Comparison of ENCODE assay signal across 8 cellular contexts in the genomic region with DNA sequence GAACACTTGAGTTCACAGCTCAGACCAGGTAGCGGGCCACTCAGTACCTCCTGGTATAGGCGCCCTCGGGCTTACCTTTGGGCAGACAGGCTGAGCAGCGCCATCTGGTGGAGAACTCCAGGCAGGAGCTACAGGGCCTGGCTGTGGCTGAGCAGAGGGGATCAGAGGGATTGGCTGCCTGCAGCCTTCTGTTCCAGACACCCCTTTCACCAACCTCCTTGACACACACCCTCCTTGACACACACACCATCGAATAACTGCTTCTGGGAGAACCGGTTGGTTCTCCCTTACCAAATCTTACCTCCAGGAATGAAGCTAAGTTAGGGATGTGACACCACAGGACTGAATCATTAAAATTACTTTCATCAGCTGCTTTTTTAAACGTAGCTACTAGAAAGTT. TPM values are rescaled to one million over a fixed set of nuclear protein-coding genes. Genes with fewer than 3 reads are reported as not detected.
DNase-seq lines count a peak whose midpoint lies in the region; ATAC-seq and TF ChIP-seq lines count a peak whose summit lies in the region.

No MANE protein-coding gene starts in this region.

- H3K4me1 Mint-ChIP-seq in nephron progenitor cell, result peaks cover 86% of the 10 kb centered on the region
- H3K4me1 Mint-ChIP-seq in stimulated activated naive CD8-positive, alpha-beta T cell treated with anti-CD3 and anti-CD28 coated beads, Interleukin-15, amount 100 ng/mL, for 72 hours, result no peaks in the 10 kb centered on the region

- H3K36me3 Mint-ChIP-seq in nephron progenitor cell (ENCODE audit: low read depth), result peaks cover 49% of the 10 kb centered on the region

- no peaks in the 10 kb centered on the region for H3K9me3 Mint-ChIP-seq in nephron progenitor cell
- H3K9me3 Mint-ChIP-seq in stimulated activated naive CD8-positive, alpha-beta T cell treated with anti-CD3 and anti-CD28 coated beads, Interleukin-15, amount 100 ng/mL, for 72 hours, result no peaks in the 10 kb centered on the region

- H3K27me3 Mint-ChIP-seq in nephron progenitor cell (ENCODE audit: low read depth, poor library complexity), result no peaks in the 10 kb centered on the region
- H3K27me3 Mint-ChIP-seq in stimulated activated naive CD8-positive, alpha-beta T cell treated with anti-CD3 and anti-CD28 coated beads, Interleukin-15, amount 100 ng/mL, for 72 hours, result peaks cover 35% of the 10 kb centered on the region

- H3K27ac Mint-ChIP-seq in nephron progenitor cell, result no peak overlapping the region
- H3K27ac Mint-ChIP-seq in stimulated activated naive CD8-positive, alpha-beta T cell treated with anti-CD3 and anti-CD28 coated beads, Interleukin-15, amount 100 ng/mL, for 72 hours, result no peak overlapping the region

- peak overlapping the region; percentile 57 for H3K4me3 Mint-ChIP-seq in nephron progenitor cell
- H3K4me3 Mint-ChIP-seq in stimulated activated naive CD8-positive, alpha-beta T cell treated with anti-CD3 and anti-CD28 coated beads, Interleukin-15, amount 100 ng/mL, for 72 hours, result no peak overlapping the region

- peak; percentile 84 for TF ChIP-seq CTCF in nephron progenitor cell (IDR thresholded peaks at IDR 0.05)

- ATAC-seq in stimulated activated naive CD8-positive, alpha-beta T cell treated with anti-CD3 and anti-CD28 coated beads, Interleukin-15, amount 100 ng/mL, for 72 hours, result peak; percentile 100
- no peak for ATAC-seq in GM21526 (IDR thresholded peaks at IDR 0.05; ENCODE audit: low FRiP score, unreplicated experiment)

- DNase-seq in GF-D8 (lab: John Stamatoyannopoulos, UW), result peak; percentile 6
- peak; percentile 35 for DNase-seq in LHCN-M2 (ENCODE audit: low read depth)
- DNase-seq in RPMI7951 (ENCODE audit: low read depth), result peak; percentile 51
- DNase-seq in activated T-helper 1 cell treated with Interleukin-2 at 50 U/mL for 16 hours (ENCODE audit: low read depth), result peak; percentile 70
- peak; percentile 53 for DNase-seq in fibroblast of peridontal ligament (ENCODE audit: extremely low read depth)
- peak; percentile 90 for DNase-seq in nephron progenitor cell
- DNase-seq in stimulated activated naive CD8-positive, alpha-beta T cell treated with anti-CD3 and anti-CD28 coated beads, Interleukin-15, amount 100 ng/mL, for 72 hours, result peak; percentile 78 to 83

RNA-seq across cellular contexts. Expression of a gene that starts 6.5 kb away (rescaled TPM):
- total RNA-seq in LHCN-M2 (2014; rRNA removed), result under 0.01 TPM in 1 of 2 replicates, not detected in the other
- not detected for polyA plus RNA-seq in LHCN-M2 (2012)
- total RNA-seq in RPMI7951 (2014; rRNA removed; shearing (Covaris generic)), result not detected in 2 replicates

RNA-seq across cellular contexts. Expression of a gene that starts 15.0 kb away (rescaled TPM):
- total RNA-seq in LHCN-M2 (2014; rRNA removed), result 46.7 and 52.2 TPM in 2 replicates
- 51.2 TPM for polyA plus RNA-seq in LHCN-M2 (2012)
- 30.8 and 33.2 TPM in 2 replicates for total RNA-seq in RPMI7951 (2014; rRNA removed; shearing (Covaris generic))

RNA-seq across cellular contexts. Expression of a gene that starts 44.6 kb away (rescaled TPM):
- total RNA-seq in LHCN-M2 (2014; rRNA removed), result not detected in 2 replicates
- polyA plus RNA-seq in LHCN-M2 (2012), result not detected
- total RNA-seq in RPMI7951 (2014; rRNA removed; shearing (Covaris generic)), result not detected in 2 replicates

RNA-seq across cellular contexts. Expression of a gene that starts 55.1 kb away (rescaled TPM):
- total RNA-seq in LHCN-M2 (2014; rRNA removed), result 653 and 722 TPM in 2 replicates
- polyA plus RNA-seq in LHCN-M2 (2012), result 639 TPM
- total RNA-seq in RPMI7951 (2014; rRNA removed; shearing (Covaris generic)), result 738 and 772 TPM in 2 replicates

Comparison
In these comparisons a context has a peak if more than half of its experiments do, and no peak if none do; other contexts are left out.
1. DNase-seq: peak in every context shown above with its lines; median percentile 90 in nephron progenitor cell; 80 in stimulated activated naive CD8-positive, alpha-beta T cell treated with anti-CD3 and anti-CD28 coated beads, Interleukin-15, amount 100 ng/mL, for 72 hours; 70 in activated T-helper 1 cell treated with Interleukin-2 at 50 U/mL for 16 hours; 53 in fibroblast of peridontal ligament; 51 in RPMI7951; 35 in LHCN-M2; 6 in GF-D8.